In the genomic region with DNA sequence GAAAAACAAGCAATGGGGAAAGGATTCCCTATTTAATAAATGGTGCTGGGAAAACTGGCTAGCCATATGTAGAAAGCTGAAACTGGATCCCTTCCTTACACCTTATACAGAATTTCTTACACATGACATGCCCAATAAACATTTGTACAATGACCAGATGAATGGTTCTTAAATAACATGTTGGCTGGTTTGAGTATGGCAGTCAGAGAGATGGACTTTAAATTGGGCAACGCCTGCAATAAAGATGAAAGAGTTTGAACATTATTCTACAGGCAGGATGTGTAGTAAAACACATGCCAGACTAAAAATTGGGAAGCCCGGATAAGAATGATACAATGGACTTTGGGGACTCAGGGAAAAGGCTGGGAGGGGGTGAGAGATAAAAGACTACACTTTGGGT, we compare ENCODE assay signal across 36 cellular contexts.
"Had no signal": no experiment of that assay in that cellular context is flagged by ENCODE, and none has a peak within 500 bp of the region (broad histone marks: within the 10 kb centered on the region; RNA-seq: fewer than 3 reads in every experiment).

No MANE protein-coding gene starts in this region.

- H3K4me3 Mint-ChIP-seq: activated CD4-positive, alpha-beta memory T cell treated with anti-CD3 and anti-CD28 coated beads, Interleukin-2, amount 10 ng/mL, durations not matched to agents 7 days and 5 days; activated CD4-positive, alpha-beta T cell treated with anti-CD3 and anti-CD28 coated beads for 36 hours; activated CD8-positive, alpha-beta memory T cell treated with anti-CD3 and anti-CD28 coated beads, Interleukin-2, amount 10 ng/mL, durations not matched to agents 7 days and 5 days; activated CD8-positive, alpha-beta T cell treated with anti-CD3 and anti-CD28 coated beads, Interleukin-2, amount 10 ng/mL, durations not matched to agents 7 days and 5 days; activated naive CD4-positive, alpha-beta T cell treated with anti-CD3 and anti-CD28 coated beads, Interleukin-2, amount 10 ng/mL, durations not matched to agents 7 days and 5 days; activated naive CD4-positive, alpha-beta T cell treated with anti-CD3 and anti-CD28 coated beads, Interleukin-2, amount 50 U/mL, for 24 hours; activated naive CD8-positive, alpha-beta T cell; activated naive CD8-positive, alpha-beta T cell treated with anti-CD3 and anti-CD28 coated beads, Interleukin-2, amount 10 ng/mL, durations not matched to agents 7 days and 5 days; activated naive CD8-positive, alpha-beta T cell treated with anti-CD3 and anti-CD28 coated beads, Interleukin-2, amount 50 U/mL, for 24 hours; activated T-cell treated with anti-CD3 and anti-CD28 coated beads, Interleukin-2, amount 50 U/mL, for 24 hours; brain; central memory CD8-positive, alpha-beta T cell; T-helper 1 cell treated with Interleukin-12 subunit alpha and Interleukin-12 subunit beta and Interleukin-4 antibody, amounts not matched to agents 30 μg/mL and 1 μg/mL, for 36 hours; T-helper 2 cell treated with Interferon-gamma antibody and Interleukin-4, amounts not matched to agents 5 μg/mL and 100 μg/mL, for 36 hours; WTC11 had no signal

- H3K27me3 Mint-ChIP-seq: activated CD4-positive, alpha-beta memory T cell treated with anti-CD3 and anti-CD28 coated beads, Interleukin-2, amount 10 ng/mL, durations not matched to agents 7 days and 5 days; activated CD8-positive, alpha-beta memory T cell treated with anti-CD3 and anti-CD28 coated beads, Interleukin-2, amount 10 ng/mL, durations not matched to agents 7 days and 5 days; activated naive CD4-positive, alpha-beta T cell treated with anti-CD3 and anti-CD28 coated beads, Interleukin-2, amount 10 ng/mL, durations not matched to agents 7 days and 5 days; brain had no signal

- H3K9me3 Mint-ChIP-seq: activated CD4-positive, alpha-beta memory T cell treated with anti-CD3 and anti-CD28 coated beads, Interleukin-2, amount 10 ng/mL, durations not matched to agents 7 days and 5 days; activated naive CD4-positive, alpha-beta T cell treated with anti-CD3 and anti-CD28 coated beads, Interleukin-2, amount 10 ng/mL, durations not matched to agents 7 days and 5 days; activated naive CD8-positive, alpha-beta T cell treated with anti-CD3 and anti-CD28 coated beads, Interleukin-2, amount 10 ng/mL, durations not matched to agents 7 days and 5 days; activated naive CD8-positive, alpha-beta T cell treated with anti-CD3 and anti-CD28 coated beads, Interleukin-2, amount 50 U/mL, for 24 hours; activated T-cell treated with anti-CD3 and anti-CD28 coated beads, Interleukin-2, amount 50 U/mL, for 24 hours; activated T-helper 2 cell treated with anti-CD3 and anti-CD28 coated beads, Interferon-gamma antibody, Interleukin-2, Interleukin-4, amounts not matched to agents 10 μg/mL and 5 μg/mL and 100 μg/mL, durations not matched to agents 14 hours and 24 hours and 36 hours; central memory CD8-positive, alpha-beta T cell; T-helper 1 cell treated with Interleukin-12 subunit alpha and Interleukin-12 subunit beta and Interleukin-4 antibody, amounts not matched to agents 30 μg/mL and 1 μg/mL, for 36 hours; T-helper 2 cell treated with Interferon-gamma antibody and Interleukin-4, amounts not matched to agents 5 μg/mL and 100 μg/mL, for 36 hours had no signal

- H3K4me1 Mint-ChIP-seq: activated CD4-positive, alpha-beta memory T cell treated with anti-CD3 and anti-CD28 coated beads, Interleukin-2, amount 10 ng/mL, durations not matched to agents 7 days and 5 days; activated CD4-positive, alpha-beta T cell treated with anti-CD3 and anti-CD28 coated beads for 36 hours; activated CD8-positive, alpha-beta memory T cell treated with anti-CD3 and anti-CD28 coated beads, Interleukin-2, amount 10 ng/mL, durations not matched to agents 7 days and 5 days; activated naive CD4-positive, alpha-beta T cell treated with anti-CD3 and anti-CD28 coated beads, Interleukin-2, amount 10 ng/mL, durations not matched to agents 7 days and 5 days; activated naive CD4-positive, alpha-beta T cell treated with anti-CD3 and anti-CD28 coated beads, Interleukin-2, amount 50 U/mL, for 24 hours; activated naive CD8-positive, alpha-beta T cell treated with anti-CD3 and anti-CD28 coated beads, Interleukin-2, amount 10 ng/mL, durations not matched to agents 7 days and 5 days; activated naive CD8-positive, alpha-beta T cell treated with anti-CD3 and anti-CD28 coated beads, Interleukin-2, amount 50 U/mL, for 24 hours; central memory CD8-positive, alpha-beta T cell had no signal

- H3K36me3 Mint-ChIP-seq: activated CD8-positive, alpha-beta memory T cell treated with anti-CD3 and anti-CD28 coated beads, Interleukin-2, amount 10 ng/mL, durations not matched to agents 7 days and 5 days; activated naive CD4-positive, alpha-beta T cell treated with anti-CD3 and anti-CD28 coated beads, Interleukin-2, amount 10 ng/mL, durations not matched to agents 7 days and 5 days; activated naive CD4-positive, alpha-beta T cell treated with anti-CD3 and anti-CD28 coated beads, Interleukin-2, amount 50 U/mL, for 24 hours; activated naive CD8-positive, alpha-beta T cell; activated naive CD8-positive, alpha-beta T cell treated with anti-CD3 and anti-CD28 coated beads, Interleukin-2, amount 10 ng/mL, durations not matched to agents 7 days and 5 days; brain; WTC11 had no signal

- H3K27ac Mint-ChIP-seq: activated CD4-positive, alpha-beta memory T cell treated with anti-CD3 and anti-CD28 coated beads, Interleukin-2, amount 10 ng/mL, durations not matched to agents 7 days and 5 days; activated CD4-positive, alpha-beta T cell treated with anti-CD3 and anti-CD28 coated beads for 36 hours; activated CD8-positive, alpha-beta memory T cell treated with anti-CD3 and anti-CD28 coated beads, Interleukin-2, amount 10 ng/mL, durations not matched to agents 7 days and 5 days; activated CD8-positive, alpha-beta T cell treated with anti-CD3 and anti-CD28 coated beads, Interleukin-2, amount 10 ng/mL, durations not matched to agents 7 days and 5 days; activated naive CD4-positive, alpha-beta T cell treated with anti-CD3 and anti-CD28 coated beads, Interleukin-2, amount 10 ng/mL, durations not matched to agents 7 days and 5 days; activated naive CD4-positive, alpha-beta T cell treated with anti-CD3 and anti-CD28 coated beads, Interleukin-2, amount 50 U/mL, for 24 hours; activated naive CD8-positive, alpha-beta T cell; activated naive CD8-positive, alpha-beta T cell treated with anti-CD3 and anti-CD28 coated beads, Interleukin-2, amount 10 ng/mL, durations not matched to agents 7 days and 5 days; activated naive CD8-positive, alpha-beta T cell treated with anti-CD3 and anti-CD28 coated beads, Interleukin-2, amount 50 U/mL, for 24 hours; activated T-cell treated with anti-CD3 and anti-CD28 coated beads, Interleukin-2, amount 50 U/mL, for 24 hours; activated T-helper 2 cell treated with anti-CD3 and anti-CD28 coated beads, Interferon-gamma antibody, Interleukin-2, Interleukin-4, amounts not matched to agents 10 μg/mL and 5 μg/mL and 100 μg/mL, durations not matched to agents 14 hours and 24 hours and 36 hours; brain; T-helper 1 cell treated with Interleukin-12 subunit alpha and Interleukin-12 subunit beta and Interleukin-4 antibody, amounts not matched to agents 30 μg/mL and 1 μg/mL, for 36 hours; T-helper 2 cell treated with Interferon-gamma antibody and Interleukin-4, amounts not matched to agents 5 μg/mL and 100 μg/mL, for 36 hours; WTC11 had no signal

- ATAC-seq: activated CD4-positive, alpha-beta T cell treated with anti-CD3 and anti-CD28 coated beads for 36 hours; activated CD4-positive, CD25-positive, alpha-beta regulatory T cell treated with anti-CD3 and anti-CD28 coated beads, Interleukin-2, amount 50 U/mL, for 24 hours; activated CD8-positive, alpha-beta memory T cell treated with anti-CD3 and anti-CD28 coated beads, Interleukin-2, amount 10 ng/mL, durations not matched to agents 7 days and 5 days; activated CD8-positive, alpha-beta T cell treated with anti-CD3 and anti-CD28 coated beads, Interleukin-2, amount 10 ng/mL, durations not matched to agents 7 days and 5 days; activated naive CD8-positive, alpha-beta T cell treated with anti-CD3 and anti-CD28 coated beads, Interleukin-2, amount 50 U/mL, for 24 hours; WTC11 had no signal

- DNase-seq: activated CD4-positive, alpha-beta memory T cell treated with anti-CD3 and anti-CD28 coated beads, Interleukin-2, amount 10 ng/mL, durations not matched to agents 7 days and 5 days; activated CD4-positive, alpha-beta T cell treated with anti-CD3 and anti-CD28 coated beads for 1 hour; activated CD4-positive, alpha-beta T cell treated with anti-CD3 and anti-CD28 coated beads for 36 hours; activated CD4-positive, alpha-beta T cell treated with anti-CD3 and anti-CD28 coated beads for 48 hours; activated CD4-positive, alpha-beta T cell treated with anti-CD3 and anti-CD28 coated beads, Interleukin-2, amount 50 U/mL, for 1 hour; activated CD4-positive, alpha-beta T cell treated with anti-CD3 and anti-CD28 coated beads, Interleukin-2, amount 50 U/mL, for 4 hours; activated CD4-positive, CD25-positive, alpha-beta regulatory T cell; activated CD8-positive, alpha-beta memory T cell treated with anti-CD3 and anti-CD28 coated beads for 24 hours; activated CD8-positive, alpha-beta memory T cell treated with anti-CD3 and anti-CD28 coated beads, Interleukin-2, amount 10 ng/mL, durations not matched to agents 7 days and 5 days; activated CD8-positive, alpha-beta memory T cell treated with anti-CD3 and anti-CD28 coated beads, Interleukin-2, amount 50 U/mL, for 48 hours; activated CD8-positive, alpha-beta T cell treated with anti-CD3 and anti-CD28 coated beads, Interleukin-2, amount 10 ng/mL, durations not matched to agents 7 days and 5 days; activated effector memory CD4-positive, alpha-beta T cell treated with Interleukin-2 at 50 U/mL for 16 hours; activated gamma-delta T cell; activated naive CD4-positive, alpha-beta T cell treated with anti-CD3 and anti-CD28 coated beads, Interleukin-2, amount 10 ng/mL, durations not matched to agents 7 days and 5 days; activated naive CD4-positive, alpha-beta T cell treated with Interleukin-2 at 50 U/mL for 16 hours; activated naive CD8-positive, alpha-beta T cell treated with anti-CD3 and anti-CD28 coated beads, Interleukin-2, amount 10 ng/mL, durations not matched to agents 7 days and 5 days; activated naive CD8-positive, alpha-beta T cell treated with anti-CD3 and anti-CD28 coated beads, Interleukin-2, amount 50 U/mL, for 24 hours; activated T-cell treated with anti-CD3 and anti-CD28 coated beads, Interleukin-2, amount 50 U/mL, for 24 hours; activated T-cell treated with anti-CD3 and anti-CD28 coated beads, Interleukin-2, amount 50 U/mL, for 48 hours; amygdala; anterior cingulate cortex; caudate nucleus; cerebellar nuclear complex; T-helper 1 cell; T-helper 2 cell; T-helper 9 cell; WERI-Rb-1 had no signal
